Comparison of ENCODE assay signal across 8 cellular contexts in genomic region chr2:102615620-102616436, GRCh38.
DNase-seq lines count a peak whose midpoint lies in the region; ATAC-seq lines count a peak whose summit lies in the region.

No MANE protein-coding gene starts in this region.

- ATAC-seq in GM19324 (IDR thresholded peaks at IDR 0.05; ENCODE audit: low FRiP score, unreplicated experiment) (peak; percentile 88), HG03378 (IDR thresholded peaks at IDR 0.05; ENCODE audit: unreplicated experiment) (peak; percentile 79)

- DNase-seq in DMS114 treated with DMSO at 0.1 percent for 48 hours (lab: John Stamatoyannopoulos, UW; ENCODE audit: unreplicated experiment) = peak; percentile 69
- peak; percentile 78 for DNase-seq in NCI-H82 (lab: John Stamatoyannopoulos, UW)
- peak; percentile 20 for DNase-seq in activated T-cell treated with anti-CD3 and anti-CD28 coated beads, Interleukin-2, amount 50 U/mL, for 1 hour
- peak; percentile 61 for DNase-seq in germinal center (ENCODE audit: low spot score)
- DNase-seq in pons (ENCODE audit: low spot score) = peak; percentile 62
- no peak for DNase-seq in NCI-H187 (lab: John Stamatoyannopoulos, UW)

Comparison
In these comparisons a context has a peak if more than half of its experiments do, and no peak if none do; other contexts are left out.
1. DNase-seq: peak in DMS114 treated with DMSO at 0.1 percent for 48 hours (single experiment), NCI-H82 (single experiment), activated T-cell treated with anti-CD3 and anti-CD28 coated beads, Interleukin-2, amount 50 U/mL, for 1 hour (single experiment), germinal center (single experiment) and pons (single experiment); none in NCI-H187 (0 of 2).